In genomic region chr7:1058311-1058710, GRCh38 we compare ENCODE assay signal across 19 cellular contexts. TPM values are rescaled to one million over a fixed set of nuclear protein-coding genes. Genes with fewer than 3 reads are reported as not detected.
"Had no signal": no experiment of that assay in that cellular context is flagged by ENCODE, and none has a peak within 500 bp of the region (broad histone marks: within the 10 kb centered on the region; RNA-seq: fewer than 3 reads in every experiment).

No MANE protein-coding gene starts in this region.

- H3K27me3 ChIP-seq: esophagus muscularis mucosa, sigmoid colon had no signal

- DNase-seq: activated CD4-positive, alpha-beta T cell treated with anti-CD3 and anti-CD28 coated beads for 48 hours; activated CD8-positive, alpha-beta memory T cell treated with anti-CD3 and anti-CD28 coated beads for 24 hours; activated naive CD4-positive, alpha-beta T cell treated with anti-CD3 and anti-CD28 coated beads, Interleukin-2, amount 10 ng/mL, durations not matched to agents 7 days and 5 days; activated T-cell treated with anti-CD3 and anti-CD28 coated beads for 4 hours; cortex of kidney; mammary epithelial cell; sigmoid colon; stimulated activated CD4-positive, alpha-beta T cell treated with anti-CD3 and anti-CD28 coated beads, Interleukin-12 subunit alpha, Interleukin-12 subunit beta, amount 100 ng/mL, for 4 hours; stimulated activated naive CD8-positive, alpha-beta T cell treated with anti-CD3 and anti-CD28 coated beads, Interleukin-15, Interleukin-2, amounts not matched to agents 100 U/mL and 50 U/mL, for 24 hours had no signal

- H3K36me3 Mint-ChIP-seq: natural killer cell had no signal

- H3K27ac ChIP-seq: psoas muscle, thoracic aorta had no signal

- H3K4me3 Mint-ChIP-seq: activated naive CD4-positive, alpha-beta T cell treated with anti-CD3 and anti-CD28 coated beads, Interleukin-2, amount 10 ng/mL, durations not matched to agents 7 days and 5 days had no signal

- H3K9me3 ChIP-seq: esophagus muscularis mucosa, mucosa of descending colon, psoas muscle, sigmoid colon, thoracic aorta had no signal

- H3K27ac Mint-ChIP-seq: activated T-helper 2 cell treated with anti-CD3 and anti-CD28 coated beads, Interferon-gamma antibody, Interleukin-2, Interleukin-4, amounts not matched to agents 10 μg/mL and 5 μg/mL and 100 μg/mL, durations not matched to agents 14 hours and 24 hours and 36 hours had no signal

- H3K9me3 Mint-ChIP-seq: activated naive CD4-positive, alpha-beta T cell treated with anti-CD3 and anti-CD28 coated beads, Interleukin-2, amount 10 ng/mL, durations not matched to agents 7 days and 5 days; activated T-helper 2 cell treated with anti-CD3 and anti-CD28 coated beads, Interferon-gamma antibody, Interleukin-2, Interleukin-4, amounts not matched to agents 10 μg/mL and 5 μg/mL and 100 μg/mL, durations not matched to agents 14 hours and 24 hours and 36 hours; immature natural killer cell; natural killer cell; T-cell had no signal

- H3K36me3 ChIP-seq: thoracic aorta had no signal

- ATAC-seq: left cardiac atrium; mucosa of descending colon; psoas muscle; stimulated activated naive CD8-positive, alpha-beta T cell treated with anti-CD3 and anti-CD28 coated beads, Interleukin-15, Interleukin-2, amounts not matched to agents 100 U/mL and 50 U/mL, for 24 hours; T-cell had no signal

- H3K4me3 ChIP-seq: esophagus muscularis mucosa, mucosa of descending colon, psoas muscle, sigmoid colon, thoracic aorta had no signal

RNA-seq across cellular contexts. Expression of gene GPR146, which starts 14.0 kb away (rescaled TPM):
- total RNA-seq: fibroblast of villous mesenchyme had no signal
